ENCODE assay signal across 18 cellular contexts in genomic region chr3:6928064-6928463, GRCh38.
"Had no signal": no experiment of that assay in that cellular context is flagged by ENCODE, and none has a peak within 500 bp of the region (broad histone marks: within the 10 kb centered on the region; RNA-seq: fewer than 3 reads in every experiment).

No MANE protein-coding gene starts in this region.

- H3K9me3 ChIP-seq: colonic mucosa, mucosa of descending colon, psoas muscle, thoracic aorta had no signal

- ATAC-seq: mucosa of descending colon; natural killer cell; psoas muscle; stimulated activated naive CD8-positive, alpha-beta T cell treated with anti-CD3 and anti-CD28 coated beads, Interleukin-15, amount 100 ng/mL, for 72 hours had no signal

- H3K4me3 ChIP-seq: colonic mucosa, mucosa of descending colon, psoas muscle, thoracic aorta had no signal

- H3K27me3 Mint-ChIP-seq: activated naive CD8-positive, alpha-beta T cell; activated T-cell treated with anti-CD3 and anti-CD28 coated beads, Interleukin-2, amount 50 U/mL, for 24 hours; stimulated activated naive CD8-positive, alpha-beta T cell treated with anti-CD3 and anti-CD28 coated beads, Interleukin-15, amount 100 ng/mL, for 72 hours had no signal

- H3K4me3 Mint-ChIP-seq: activated naive CD8-positive, alpha-beta T cell; activated T-cell treated with anti-CD3 and anti-CD28 coated beads, Interleukin-2, amount 50 U/mL, for 24 hours; natural killer cell; stimulated activated naive CD8-positive, alpha-beta T cell treated with anti-CD3 and anti-CD28 coated beads, Interleukin-15, amount 100 ng/mL, for 72 hours had no signal

- H3K27ac ChIP-seq: colonic mucosa, psoas muscle, thoracic aorta had no signal

- H3K27ac Mint-ChIP-seq: activated naive CD8-positive, alpha-beta T cell; activated T-cell treated with anti-CD3 and anti-CD28 coated beads, Interleukin-2, amount 50 U/mL, for 24 hours; natural killer cell; stimulated activated naive CD8-positive, alpha-beta T cell treated with anti-CD3 and anti-CD28 coated beads, Interleukin-15, amount 100 ng/mL, for 72 hours had no signal

- DNase-seq: activated CD4-positive, alpha-beta T cell treated with anti-CD3 and anti-CD28 coated beads, Interleukin-2, amount 50 U/mL, for 4 hours; activated CD4-positive, CD25-positive, alpha-beta regulatory T cell treated with anti-CD3 and anti-CD28 coated beads, Interleukin-2, amount 50 U/mL, for 72 hours; activated effector memory CD4-positive, alpha-beta T cell treated with anti-CD3 and anti-CD28 coated beads, Interleukin-2, amount 50 U/mL, for 16 hours; activated T-cell treated with anti-CD3 and anti-CD28 coated beads, Interleukin-2, amount 50 U/mL, for 24 hours; amygdala; caudate nucleus; colonic mucosa; kidney; mucosa of descending colon; natural killer cell; nucleus accumbens; psoas muscle; stimulated activated CD4-positive, alpha-beta T cell treated with anti-CD3 and anti-CD28 coated beads, Interleukin-12 subunit alpha, Interleukin-12 subunit beta, amount 100 ng/mL, for 4 hours; stimulated activated CD4-positive, alpha-beta T cell treated with anti-CD3 and anti-CD28 coated beads, Interleukin-2, amount 100 ng/mL, for 48 hours; stimulated activated naive CD8-positive, alpha-beta T cell treated with anti-CD3 and anti-CD28 coated beads, Interleukin-15, amount 100 ng/mL, for 72 hours; SW 1271 had no signal

- H3K4me1 Mint-ChIP-seq: natural killer cell; stimulated activated naive CD8-positive, alpha-beta T cell treated with anti-CD3 and anti-CD28 coated beads, Interleukin-15, amount 100 ng/mL, for 72 hours had no signal

- H3K36me3 Mint-ChIP-seq: activated naive CD8-positive, alpha-beta T cell; natural killer cell had no signal

- H3K27me3 ChIP-seq: colonic mucosa had no signal

- H3K4me1 ChIP-seq: colonic mucosa, psoas muscle had no signal

- H3K36me3 ChIP-seq: colonic mucosa, thoracic aorta had no signal
